1 cellular context compared by ENCODE assay signal in the genomic region with DNA sequence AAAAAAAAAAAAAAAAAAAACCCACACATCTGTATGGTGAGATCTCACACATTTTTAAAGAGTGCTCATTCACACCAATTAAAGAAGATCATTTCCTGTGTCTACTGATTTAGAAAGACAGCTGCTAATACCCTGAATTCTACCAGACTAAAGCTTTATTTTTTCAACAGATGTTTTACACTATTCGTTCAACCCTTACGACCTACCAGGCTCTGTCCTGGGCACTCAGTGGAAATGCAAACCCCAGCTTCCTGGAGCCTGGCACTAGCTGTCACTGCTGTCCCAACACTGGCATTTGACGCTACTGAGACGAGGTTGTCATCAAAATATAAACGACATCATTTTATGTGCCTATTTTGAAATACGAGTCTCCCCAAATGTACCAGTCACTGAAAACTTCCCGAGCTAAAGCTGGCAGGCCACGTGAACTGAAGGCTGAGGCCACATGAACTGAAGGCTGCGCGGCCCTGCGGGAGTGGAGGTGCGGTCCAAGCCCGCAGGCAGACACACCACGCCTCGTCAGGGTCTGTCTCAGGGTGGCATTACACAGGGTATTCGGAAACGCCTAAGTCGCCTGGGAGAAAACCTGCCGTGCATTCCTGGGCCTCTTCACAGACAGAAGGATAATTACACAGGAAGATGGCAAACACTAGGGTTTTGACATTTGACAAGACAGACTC.
TF ChIP-seq lines count a peak whose summit lies in the region.

No MANE protein-coding gene starts in this region.

TF ChIP-seq in GM12878, 131 proteins besides CTCF, POLR2A, EP300 and RAD21 (continued from another document):
- TF ChIP-seq, protein P1, sequence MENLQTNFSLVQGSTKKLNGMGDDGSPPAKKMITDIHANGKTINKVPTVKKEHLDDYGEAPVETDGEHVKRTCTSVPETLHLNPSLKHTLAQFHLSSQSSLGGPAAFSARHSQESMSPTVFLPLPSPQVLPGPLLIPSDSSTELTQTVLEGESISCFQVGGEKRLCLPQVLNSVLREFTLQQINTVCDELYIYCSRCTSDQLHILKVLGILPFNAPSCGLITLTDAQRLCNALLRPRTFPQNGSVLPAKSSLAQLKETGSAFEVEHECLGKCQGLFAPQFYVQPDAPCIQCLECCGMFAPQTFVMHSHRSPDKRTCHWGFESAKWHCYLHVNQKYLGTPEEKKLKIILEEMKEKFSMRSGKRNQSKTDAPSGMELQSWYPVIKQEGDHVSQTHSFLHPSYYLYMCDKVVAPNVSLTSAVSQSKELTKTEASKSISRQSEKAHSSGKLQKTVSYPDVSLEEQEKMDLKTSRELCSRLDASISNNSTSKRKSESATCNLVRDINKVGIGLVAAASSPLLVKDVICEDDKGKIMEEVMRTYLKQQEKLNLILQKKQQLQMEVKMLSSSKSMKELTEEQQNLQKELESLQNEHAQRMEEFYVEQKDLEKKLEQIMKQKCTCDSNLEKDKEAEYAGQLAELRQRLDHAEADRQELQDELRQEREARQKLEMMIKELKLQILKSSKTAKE (IDR thresholded peaks at IDR 0.05; ENCODE audit: low read depth, poor library complexity, severe bottlenecking): no peak
- TF ChIP-seq SMARCA5 (IDR thresholded peaks at IDR 0.05): no peak
- peak; percentile 92 for TF ChIP-seq MTA2 (IDR thresholded peaks at IDR 0.05; ENCODE audit: low read depth)
- TF ChIP-seq IKZF1 (conservative IDR thresholded peaks at IDR 0.05): no peak
- peak; percentile 44; the same call in 1 of the 2 replicates for TF ChIP-seq ATF7 (IDR thresholded peaks at IDR 0.05; ENCODE audit: low read depth)
- 0 out of 2 replicates have a peak, but pooled peaks have one; percentile 56 for TF ChIP-seq RCOR1 (conservative IDR thresholded peaks at IDR 0.05; ENCODE audit: low read depth, low read length)
- TF ChIP-seq, protein P2, sequence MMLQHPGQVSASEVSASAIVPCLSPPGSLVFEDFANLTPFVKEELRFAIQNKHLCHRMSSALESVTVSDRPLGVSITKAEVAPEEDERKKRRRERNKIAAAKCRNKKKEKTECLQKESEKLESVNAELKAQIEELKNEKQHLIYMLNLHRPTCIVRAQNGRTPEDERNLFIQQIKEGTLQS (IDR thresholded peaks at IDR 0.05; ENCODE audit: borderline replicate concordance, extremely low read depth, low read depth, low read length): no peak
- TF ChIP-seq BMI1 (IDR thresholded peaks at IDR 0.05; ENCODE audit: borderline replicate concordance): 0 out of 2 replicates have a peak, but pooled peaks have one; percentile 24
- no peak for TF ChIP-seq LARP7 (IDR thresholded peaks at IDR 0.05)
- no peak for TF ChIP-seq NR2C1 (IDR thresholded peaks at IDR 0.05)
- TF ChIP-seq, protein P3, sequence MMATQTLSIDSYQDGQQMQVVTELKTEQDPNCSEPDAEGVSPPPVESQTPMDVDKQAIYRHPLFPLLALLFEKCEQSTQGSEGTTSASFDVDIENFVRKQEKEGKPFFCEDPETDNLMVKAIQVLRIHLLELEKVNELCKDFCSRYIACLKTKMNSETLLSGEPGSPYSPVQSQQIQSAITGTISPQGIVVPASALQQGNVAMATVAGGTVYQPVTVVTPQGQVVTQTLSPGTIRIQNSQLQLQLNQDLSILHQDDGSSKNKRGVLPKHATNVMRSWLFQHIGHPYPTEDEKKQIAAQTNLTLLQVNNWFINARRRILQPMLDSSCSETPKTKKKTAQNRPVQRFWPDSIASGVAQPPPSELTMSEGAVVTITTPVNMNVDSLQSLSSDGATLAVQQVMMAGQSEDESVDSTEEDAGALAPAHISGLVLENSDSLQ (IDR thresholded peaks at IDR 0.05): peak; percentile 55; the same call in 1 of the 2 replicates
- 0 out of 2 replicates have a peak, but pooled peaks have one; percentile 1 for TF ChIP-seq BCL11A (IDR thresholded peaks at IDR 0.05; ENCODE audit: low read depth, low read length)
- TF ChIP-seq EZH2 (IDR thresholded peaks at IDR 0.05; ENCODE audit: borderline replicate concordance, control insufficient read depth, low read depth, low read length): no peak
- TF ChIP-seq ESRRA (IDR thresholded peaks at IDR 0.05; ENCODE audit: low read length): no peak
- TF ChIP-seq MTA3 (IDR thresholded peaks at IDR 0.05; ENCODE audit: borderline replicate concordance, low read length): no peak
- no peak for TF ChIP-seq SPI1 (IDR thresholded peaks at IDR 0.05; ENCODE audit: borderline replicate concordance, insufficient read depth, low read depth, low read length)
- TF ChIP-seq WRNIP1 (IDR thresholded peaks at IDR 0.05; ENCODE audit: borderline replicate concordance, low read depth, low read length): 0 out of 2 replicates have a peak, but pooled peaks have one; percentile 41
